ENCODE assay signal across 23 cellular contexts in the genomic region with DNA sequence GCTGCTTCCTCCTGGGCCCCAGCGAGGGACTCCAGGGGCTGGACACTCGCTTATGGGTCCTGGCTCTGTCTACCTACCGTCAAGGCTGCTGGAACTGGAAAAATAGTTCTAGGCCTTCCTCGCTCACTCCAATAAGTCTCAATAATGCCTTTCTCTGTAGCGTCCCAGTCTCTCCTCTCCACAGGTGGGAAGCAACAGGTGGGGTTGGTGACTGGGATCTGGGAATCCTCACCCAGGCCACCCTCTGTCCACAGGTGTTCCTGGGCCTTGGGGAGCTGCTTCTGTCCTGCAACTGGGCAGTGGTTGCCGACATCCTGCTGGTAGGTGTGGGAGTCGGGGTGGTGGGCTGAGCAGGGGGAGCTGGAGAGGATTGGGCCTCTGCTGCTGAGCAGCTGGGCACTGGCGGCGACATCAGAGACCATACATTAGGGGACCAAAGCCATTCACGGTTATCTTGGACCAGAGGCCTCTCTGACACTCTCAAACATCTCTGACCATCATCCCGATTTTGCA. TPM values are rescaled to one million over a fixed set of nuclear protein-coding genes. Genes with fewer than 3 reads are reported as not detected.
DNase-seq lines count a peak whose midpoint lies in the region; ATAC-seq and TF ChIP-seq lines count a peak whose summit lies in the region.
"Had no signal": no experiment of that assay in that cellular context is flagged by ENCODE, and none has a peak within 500 bp of the region (broad histone marks: within the 10 kb centered on the region; RNA-seq: fewer than 3 reads in every experiment).

No MANE protein-coding gene starts in this region.

- no peak overlapping the region for H3K4me2 ChIP-seq in mesenchymal stem cell (ENCODE audit: low read length, poor library complexity, severe bottlenecking)
- H3K4me2 ChIP-seq in trophoblast cell (ENCODE audit: low read length) = no peak overlapping the region
- H3K4me2 ChIP-seq: KMS-11 had no signal

- H3K4me1 ChIP-seq in Peyer's patch = peaks cover 5 to 68% (median 20%) of the 10 kb centered on the region in 4 donors
- H3K4me1 ChIP-seq in mesenchymal stem cell (ENCODE audit: control insufficient read depth, insufficient read depth, low read depth, low read length) = peaks cover 52% of the 10 kb centered on the region
- H3K4me1 ChIP-seq in trophoblast cell (ENCODE audit: control insufficient read depth in 1 of 2, insufficient read depth in 2 of 2, low read length in 2 of 2) = peaks cover 63 to 64% of the 10 kb centered on the region in 2 experiments
- peaks cover 10 to 51% (median 22%) of the 10 kb centered on the region in 3 donors for H3K4me1 ChIP-seq in esophagus squamous epithelium
- H3K4me1 ChIP-seq: HAP-1 had no signal

- H3K36me3 ChIP-seq in H7 (replicated peaks; ENCODE audit: control insufficient read depth, insufficient read depth, low read length) (no peaks in the 10 kb centered on the region), Peyer's patch (no peaks in the 10 kb centered on the region), mesenchymal stem cell (ENCODE audit: control insufficient read depth in 1 of 2, insufficient read depth in 2 of 2, low read depth in 1 of 2, low read length in 2 of 2) (no peaks in the 10 kb centered on the region), trophoblast cell (ENCODE audit: control insufficient read depth in 1 of 2, insufficient read depth in 2 of 2, low read length in 2 of 2) (no peaks in the 10 kb centered on the region), esophagus squamous epithelium (no peaks in the 10 kb centered on the region)
- H3K36me3 ChIP-seq: HAP-1 had no signal

- no peak overlapping the region for H2BK120ac ChIP-seq in mesenchymal stem cell (ENCODE audit: low read depth, low read length)
- peak overlapping the region; percentile 27 for H2BK120ac ChIP-seq in trophoblast cell (ENCODE audit: insufficient read depth, low read length, poor library complexity)

- WGBS in mesenchymal stem cell = 88% methylated on average over 11 of the region's 11 CpGs
- WGBS in trophoblast cell (ENCODE audit: extremely low coverage, insufficient coverage, insufficient read length) = no CpG with 5 or more reads among the region's 11 CpGs
- WGBS in esophagus squamous epithelium, 2 donors = 87 to 88% methylated on average over 8 to 9 of the region's 11 CpGs

- H3K9me3 ChIP-seq in Peyer's patch (no peaks in the 10 kb centered on the region), mesenchymal stem cell (ENCODE audit: control insufficient read depth, low read length) (no peaks in the 10 kb centered on the region), trophoblast cell (ENCODE audit: insufficient read depth, low read depth, low read length) (peaks cover 4% of the 10 kb centered on the region), esophagus squamous epithelium (no peaks in the 10 kb centered on the region)
- H3K9me3 ChIP-seq: HAP-1 had no signal

- intact Hi-C loops in esophagus squamous epithelium (cut with DNase I) = no loop called here

- no peak overlapping the region for H3K23ac ChIP-seq in mesenchymal stem cell (ENCODE audit: low read length in 2 of 2)
- H3K23ac ChIP-seq in trophoblast cell (ENCODE audit: low read length) = no peak overlapping the region

- H3K27me3 ChIP-seq in H7 (ENCODE audit: control insufficient read depth, insufficient read depth, low read length) (no peaks in the 10 kb centered on the region), Peyer's patch (no peaks in the 10 kb centered on the region), mesenchymal stem cell (ENCODE audit: control insufficient read depth in 1 of 2, insufficient read depth in 1 of 2, low read length in 2 of 2) (peaks cover 3 to 62% of the 10 kb centered on the region in 2 experiments), trophoblast cell (ENCODE audit: insufficient read depth, low read length) (no peaks in the 10 kb centered on the region), esophagus squamous epithelium (peaks cover 0 to 6% (median 0%) of the 10 kb centered on the region in 4 donors)

- H3K4ac ChIP-seq in mesenchymal stem cell (ENCODE audit: low read depth in 1 of 2, low read length in 2 of 2) (no peak overlapping the region), trophoblast cell (ENCODE audit: low read depth, low read length) (peak overlapping the region; percentile 5)

- H3K4me3 ChIP-seq in H7 (ENCODE audit: insufficient read depth, low read depth, low read length) (no peak overlapping the region), Peyer's patch (no peak overlapping the region), mesenchymal stem cell (ENCODE audit: insufficient read depth in 1 of 2, low read depth in 1 of 2, low read length in 2 of 2) (no peak overlapping the region), trophoblast cell (ENCODE audit: low read depth, low read length) (no peak overlapping the region), esophagus squamous epithelium (no peak overlapping the region)
- H3K4me3 ChIP-seq: HAP-1, SK-N-MC had no signal

- H2BK5ac ChIP-seq in mesenchymal stem cell (ENCODE audit: low read depth, low read length, poor library complexity, severe bottlenecking) (no peak overlapping the region), trophoblast cell (ENCODE audit: low read depth, low read length, poor library complexity) (peak overlapping the region; percentile 5)

- H4K8ac ChIP-seq in mesenchymal stem cell (ENCODE audit: low read length) (no peak overlapping the region), trophoblast cell (ENCODE audit: low read depth, low read length) (no peak overlapping the region)

- no peak overlapping the region for H3K18ac ChIP-seq in mesenchymal stem cell (ENCODE audit: low read depth in 1 of 2, low read length in 2 of 2)
- no peak overlapping the region for H3K18ac ChIP-seq in trophoblast cell (ENCODE audit: low read length)

- no peak for ATAC-seq in HG02981 (IDR thresholded peaks at IDR 0.05; ENCODE audit: unreplicated experiment)

- no peak for TF ChIP-seq POLR2A in Peyer's patch (IDR thresholded peaks at IDR 0.05)
- TF ChIP-seq POLR2A in esophagus squamous epithelium (IDR thresholded peaks at IDR 0.05) = no peak

- H2AK5ac ChIP-seq in mesenchymal stem cell (ENCODE audit: low read length, severe bottlenecking) = peak overlapping the region; percentile 7
- peak overlapping the region; percentile 32 for H2AK5ac ChIP-seq in trophoblast cell (ENCODE audit: low read length)

- H2AFZ ChIP-seq in mesenchymal stem cell (ENCODE audit: low read depth, low read length) = no peak overlapping the region
- no peak overlapping the region for H2AFZ ChIP-seq in trophoblast cell (ENCODE audit: insufficient read depth, low read length, poor library complexity)

- H4K91ac ChIP-seq in mesenchymal stem cell (ENCODE audit: low read length) = no peak overlapping the region
- H4K91ac ChIP-seq in trophoblast cell (ENCODE audit: low read depth, low read length) = peak overlapping the region; percentile 40

- DNase-seq in H7 (peak; percentile 34), Peyer's patch (no peak), mesenchymal stem cell (no peak), trophoblast cell (no peak), esophagus squamous epithelium (lab: John Stamatoyannopoulos, UW) (no peak), NCI-H1092 treated with DMSO at 0.1 percent for 48 hours (lab: John Stamatoyannopoulos, UW) (no peak)
- DNase-seq: CD8-positive, alpha-beta memory T cell; DMS79 treated with DMSO at 0.1 percent for 48 hours; IMR-90; NCI-H1048; NCI-H1417 treated with DMSO at 0.1 percent for 48 hours; NCI-H1694 treated with DMSO at 0.1 percent for 48 hours; NCI-H2081; NCI-H2227 treated with DMSO at 0.1 percent for 48 hours; NCI-H526 treated with DMSO at 0.1 percent for 48 hours; SIG-M5 had no signal

- no peaks in the 10 kb centered on the region for H3K79me1 ChIP-seq in mesenchymal stem cell (replicated peaks; ENCODE audit: low read length, poor library complexity, severe bottlenecking)
- peaks cover 79% of the 10 kb centered on the region for H3K79me1 ChIP-seq in trophoblast cell (ENCODE audit: low read length)

- H4K12ac ChIP-seq in trophoblast cell (ENCODE audit: low read depth, low read length) = no peak overlapping the region

- no peak overlapping the region for H3K14ac ChIP-seq in mesenchymal stem cell (ENCODE audit: low read length in 2 of 2)
- peak overlapping the region; percentile 5 for H3K14ac ChIP-seq in trophoblast cell (ENCODE audit: low read length)

- no peak for TF ChIP-seq CTCF in Peyer's patch (IDR thresholded peaks at IDR 0.05)
- TF ChIP-seq CTCF in esophagus squamous epithelium (IDR thresholded peaks at IDR 0.05) = no peak

- no peak overlapping the region for H3K9ac ChIP-seq in mesenchymal stem cell (ENCODE audit: low read length)
- no peak overlapping the region for H3K9ac ChIP-seq in trophoblast cell (ENCODE audit: low read length)
- H3K9ac ChIP-seq: KMS-11 had no signal

- H2BK15ac ChIP-seq in mesenchymal stem cell (ENCODE audit: low read depth, poor library complexity, severe bottlenecking) = no peak overlapping the region

- no peak overlapping the region for H2BK12ac ChIP-seq in mesenchymal stem cell (ENCODE audit: low read length in 2 of 2)
- H2BK12ac ChIP-seq in trophoblast cell (ENCODE audit: low read length) = peak overlapping the region; percentile 9

- H3K27ac ChIP-seq in Peyer's patch (peak overlapping the region in 3 of 4 donors; percentile 49 to 98 (median 88)), mesenchymal stem cell (ENCODE audit: low read length, poor library complexity, severe bottlenecking) (no peak overlapping the region), trophoblast cell (ENCODE audit: low read depth, low read length) (no peak overlapping the region), esophagus squamous epithelium (no peak overlapping the region)
- H3K27ac ChIP-seq: C4-2B, KMS-11, SK-N-MC had no signal

- H3K79me2 ChIP-seq in trophoblast cell (ENCODE audit: control insufficient read depth, insufficient read depth, low read length, poor library complexity) = peaks cover 31% of the 10 kb centered on the region

RNA-seq across cellular contexts. Expression of a gene that starts 20.3 kb away (rescaled TPM):
- 1.8 and 2.1 TPM in 2 replicates for total RNA-seq in H7 (2014; rRNA removed; shearing (Covaris generic))
- total RNA-seq in Peyer's patch (10 to 100 TPM; 12.4 to 81.0 (median 31.9) TPM), esophagus squamous epithelium (10 to 100 TPM; 36.8 to 66.6 (median 47.6) TPM)
- polyA plus RNA-seq in mesenchymal stem cell (2013, experiment 1 of 2) = 0.01 TPM
- polyA plus RNA-seq in mesenchymal stem cell (2013, experiment 2 of 2) = not detected
- polyA plus RNA-seq in trophoblast cell (2013) = 153 and 164 TPM in 2 replicates
- total RNA-seq: A673 had no signal
- polyA plus RNA-seq: IMR-90 had no signal

RNA-seq across cellular contexts. Expression of a gene that starts 44.6 kb away (rescaled TPM):
- 0.52 TPM in 1 of 2 replicates, not detected in the other for total RNA-seq in H7 (2014; rRNA removed; shearing (Covaris generic))
- total RNA-seq in Peyer's patch (1 to 10 TPM in 2 of 4 donors, not detected in 2; 1.1 to 2.0 TPM), esophagus squamous epithelium (under 1 TPM in 1 of 4 donors, not detected in 3; 0.27 TPM)
- polyA plus RNA-seq in mesenchymal stem cell (2013, experiment 1 of 2) = not detected
- polyA plus RNA-seq in mesenchymal stem cell (2013, experiment 2 of 2) = not detected
- 2.2 TPM in 2 replicates for polyA plus RNA-seq in trophoblast cell (2013)
- total RNA-seq: A673, NCI-H460 had no signal
- polyA plus RNA-seq: IMR-90 had no signal

Comparison
In these comparisons a context has a peak if more than half of its experiments do, and no peak if none do; other contexts are left out.
1. H3K27ac ChIP-seq: peak in Peyer's patch (3 of 4); none in mesenchymal stem cell (single experiment), trophoblast cell (single experiment) and esophagus squamous epithelium (0 of 4).